8 cellular contexts compared by ENCODE assay signal in genomic region chr1:31663622-31664452, GRCh38. TPM values are rescaled to one million over a fixed set of nuclear protein-coding genes. Genes with fewer than 3 reads are reported as not detected.
DNase-seq lines count a peak whose midpoint lies in the region; ATAC-seq and TF ChIP-seq lines count a peak whose summit lies in the region.

No MANE protein-coding gene starts in this region.

- H3K27me3 Mint-ChIP-seq in CD14-positive monocyte (ENCODE audit: low read depth in 3 of 3): peaks cover 2 to 7% (median 6%) of the 10 kb centered on the region in 3 donors

- no peak for TF ChIP-seq EP300 in SK-N-SH (IDR thresholded peaks at IDR 0.05; ENCODE audit: borderline replicate concordance in 1 of 2, low read depth in 1 of 2, low read length in 1 of 2)

- H4K20me1 ChIP-seq in HCT116 (ENCODE audit: insufficient read depth) (no peaks in the 10 kb centered on the region), SK-N-SH (ENCODE audit: insufficient read depth) (no peaks in the 10 kb centered on the region)

- H3K27me3 ChIP-seq in HCT116 (ENCODE audit: insufficient read depth, low read length): no peaks in the 10 kb centered on the region
- no peaks in the 10 kb centered on the region for H3K27me3 ChIP-seq in SK-N-SH (ENCODE audit: insufficient read depth)
- no peaks in the 10 kb centered on the region for H3K27me3 ChIP-seq in adipocyte (replicated peaks; ENCODE audit: control insufficient read depth, insufficient read depth, low read length)
- no peaks in the 10 kb centered on the region for H3K27me3 ChIP-seq in right atrium auricular region

- H3K4me2 ChIP-seq in HCT116 (ENCODE audit: low read length) (no peak overlapping the region), SK-N-SH (no peak overlapping the region)

- CTCF ChIA-PET in HCT116 (lab: Charles Lee) (interaction anchor here (0.5 to 6.0 kb wide), 13 partner anchors 15 to 399 kb away, joined by 3 to 105 read pairs (median 4); no protein-coding TSS in a partner anchor), SK-N-SH (lab: Yijun Ruan, JAX) (interaction anchor here (0.6 to 8.6 kb wide), 66 partner anchors 9 to 328 kb away, joined by 3 to 134 read pairs (median 4); partner anchors contain the start of genes ADGRB2, COL16A1, PEF1 and PTP4A2)

- H3K79me2 ChIP-seq in HCT116 (ENCODE audit: insufficient read depth, low read length) (no peaks in the 10 kb centered on the region), SK-N-SH (ENCODE audit: insufficient read depth) (no peaks in the 10 kb centered on the region)

- RAD21 ChIA-PET in HCT116 (lab: Charles Lee; ENCODE audit: low non-redundant PET in 1 of 2, low total read pairs in 2 of 2, uncharacterized antibody in 2 of 2, unreplicated experiment in 2 of 2): interaction anchor here (0.6 to 2.8 kb wide), 7 partner anchors 41 to 479 kb away, joined by 3 to 28 read pairs (median 4); no protein-coding TSS in a partner anchor

- H3K9me3 ChIP-seq in HCT116 (ENCODE audit: control insufficient read depth in 1 of 2, insufficient read depth in 1 of 2, low read depth in 1 of 2, low read length in 2 of 2) (no peaks in the 10 kb centered on the region), SK-N-SH (no peaks in the 10 kb centered on the region), adipocyte (ENCODE audit: control insufficient read depth, low read length) (no peaks in the 10 kb centered on the region), right atrium auricular region (no peaks in the 10 kb centered on the region)

- H3K36me3 ChIP-seq in HCT116 (ENCODE audit: control insufficient read depth in 1 of 2, insufficient read depth in 2 of 2, low read length in 2 of 2) (no peaks in the 10 kb centered on the region), SK-N-SH (replicated peaks in 1 of 2; ENCODE audit: control insufficient read depth in 1 of 2, insufficient read depth in 2 of 2, low read length in 1 of 2) (no peaks in the 10 kb centered on the region), adipocyte (ENCODE audit: control insufficient read depth, insufficient read depth, low read length, severe bottlenecking) (peaks cover 66% of the 10 kb centered on the region), right atrium auricular region (peaks cover 3% of the 10 kb centered on the region)

- ATAC-seq in HCT116 (peak; percentile 79), HG03108 (IDR thresholded peaks at IDR 0.05; ENCODE audit: unreplicated experiment) (no peak)

- intact Hi-C loops in CD14-positive monocyte (cut with micrococcal nuclease) (loop anchor here (1.0 to 10.0 kb wide), 4 partner anchors 125 to 401 kb away; no protein-coding TSS in a partner anchor), HCT116 (cut with micrococcal nuclease) (loop anchor here (1.0 to 10.0 kb wide), 4 partner anchors 51 to 301 kb away; no protein-coding TSS in a partner anchor)

- H3K4me1 Mint-ChIP-seq in CD14-positive monocyte: peaks cover 2% of the 10 kb centered on the region

- TF ChIP-seq RAD21 in HCT116 (IDR thresholded peaks at IDR 0.05; ENCODE audit: low read depth) (peak; percentile 98), SK-N-SH (IDR thresholded peaks at IDR 0.05; ENCODE audit: low read length) (peak; percentile 94)

- H3K9me3 Mint-ChIP-seq in CD14-positive monocyte: no peaks in the 10 kb centered on the region

- H3F3A ChIP-seq in SK-N-SH (replicated peaks; ENCODE audit: insufficient read depth): no peaks in the 10 kb centered on the region

- no peak overlapping the region for H3K27ac ChIP-seq in HCT116 (ENCODE audit: low read depth, low read length)
- no peak overlapping the region for H3K27ac ChIP-seq in SK-N-SH (ENCODE audit: low read depth in 2 of 2, low read length in 1 of 2)
- no peak overlapping the region for H3K27ac ChIP-seq in right atrium auricular region

- H3K4me1 ChIP-seq in HCT116 (ENCODE audit: control insufficient read depth in 1 of 2, insufficient read depth in 2 of 2, low read length in 2 of 2): peaks cover 9 to 12% of the 10 kb centered on the region in 2 experiments
- H3K4me1 ChIP-seq in SK-N-SH (ENCODE audit: control insufficient read depth in 1 of 2, insufficient read depth in 2 of 2, low read depth in 1 of 2, low read length in 1 of 2): peaks cover 7 to 20% of the 10 kb centered on the region in 2 experiments; a peak in 2 of 4 replicates
- peaks cover 27% of the 10 kb centered on the region for H3K4me1 ChIP-seq in adipocyte (ENCODE audit: control insufficient read depth, insufficient read depth, low read length)
- peaks cover 0 to 24% of the 10 kb centered on the region in 2 donors for H3K4me1 ChIP-seq in right atrium auricular region

- POLR2A ChIA-PET in HCT116 (lab: Charles Lee): interaction anchor here (1.1 to 1.3 kb wide), 2 partner anchors 82 to 125 kb away, joined by 4 to 8 read pairs; no protein-coding TSS in a partner anchor
- POLR2A ChIA-PET in SK-N-SH (lab: Yijun Ruan, JAX): interaction anchor here (0.7 kb wide), 1 partner anchor 52 kb away, joined by 3 read pairs; no protein-coding TSS in a partner anchor

- BruUV-seq in HCT116 (replicated peaks; lab: Mats Ljungman, UMichigan): no TSS peak

- peak; percentile 89 for TF ChIP-seq CTCF in CD14-positive monocyte (IDR thresholded peaks at IDR 0.05)
- peak; percentile 90 to 95 (median 93) for TF ChIP-seq CTCF in HCT116 (IDR thresholded peaks at IDR 0.05 in 2 of 3, conservative IDR thresholded peaks at IDR 0.05 in 1 of 3; ENCODE audit: borderline replicate concordance in 1 of 3, insufficient read depth in 1 of 3, low read depth in 2 of 3, low read length in 2 of 3)
- peak; percentile 90 for TF ChIP-seq CTCF in SK-N-SH (IDR thresholded peaks at IDR 0.05)
- TF ChIP-seq CTCF in right atrium auricular region (IDR thresholded peaks at IDR 0.05): peak; percentile 94 to 95

- H2AFZ ChIP-seq in HCT116 (ENCODE audit: low read depth, low read length, poor library complexity, severe bottlenecking) (no peak overlapping the region), SK-N-SH (ENCODE audit: low read depth) (no peak overlapping the region)

- no peak overlapping the region for H3K27ac Mint-ChIP-seq in CD14-positive monocyte

- no peaks in the 10 kb centered on the region for H3K36me3 Mint-ChIP-seq in CD14-positive monocyte

- H3K9me2 ChIP-seq in HCT116 (ENCODE audit: insufficient read depth) (no peaks in the 10 kb centered on the region), SK-N-SH (no peaks in the 10 kb centered on the region)

- H3K4me3 Mint-ChIP-seq in CD14-positive monocyte: no peak overlapping the region

- H3K9ac ChIP-seq in HCT116 (ENCODE audit: low read length) (no peak overlapping the region), SK-N-SH (no peak overlapping the region), adipocyte (ENCODE audit: low read length) (no peak overlapping the region)

- no peak overlapping the region for H3K4me3 ChIP-seq in HCT116 (replicated peaks in 1 of 2; ENCODE audit: low read depth in 1 of 2, low read length in 2 of 2)
- H3K4me3 ChIP-seq in SK-N-SH (ENCODE audit: low read depth in 2 of 2, low read length in 1 of 2): no peak overlapping the region; a peak in 1 of 4 replicates
- H3K4me3 ChIP-seq in adipocyte (ENCODE audit: low read length): no peak overlapping the region
- H3K4me3 ChIP-seq in right atrium auricular region: no peak overlapping the region

- DNase-seq in CD14-positive monocyte (ENCODE audit: low spot score) (no peak), HCT116 (ENCODE audit: low read depth, low spot score) (peak; percentile 13), SK-N-SH (peak; percentile 93), adipocyte (ENCODE audit: low read depth) (peak; percentile 71), right atrium auricular region (ENCODE audit: low spot score) (peak; percentile 69), cerebellar nuclear complex (lab: John Stamatoyannopoulos, UW) (no peak)
- peak; percentile 29 to 62 (median 35) for DNase-seq in stimulated activated CD4-positive, alpha-beta T cell treated with anti-CD3 and anti-CD28 coated beads, Interleukin-12 subunit alpha, Interleukin-12 subunit beta, amount 100 ng/mL, for 48 hours (ENCODE audit: low read depth in 2 of 3, low spot score in 1 of 3)

- TF ChIP-seq POLR2A in HCT116 (IDR thresholded peaks at IDR 0.05; ENCODE audit: borderline replicate concordance, extremely low read depth, insufficient read depth, insufficient read length): no peak

- 43% methylated on average over 9 of the region's 9 CpGs for WGBS in SK-N-SH (ENCODE audit: low lambda C conversion rate)

TF ChIP-seq in SK-N-SH, 30 proteins besides CTCF, POLR2A, EP300 and RAD21 (continues in another document):
- TF ChIP-seq USF2 (IDR thresholded peaks at IDR 0.05; ENCODE audit: borderline replicate concordance, low read depth, low read length): no peak
- no peak for TF ChIP-seq ELF1 (IDR thresholded peaks at IDR 0.05)
- TF ChIP-seq GABPA (IDR thresholded peaks at IDR 0.05; ENCODE audit: low read depth): no peak

RNA-seq across cellular contexts. Expression of gene PEF1, which starts 19.2 kb away (rescaled TPM):
- polyA plus RNA-seq in CD14-positive monocyte (10 to 100 TPM; 70.7 to 81.7 TPM), SK-N-SH (2012; rRNA removed) (51.9 and 63.4 TPM in 2 replicates)
- total RNA-seq in HCT116 (2021; ENCODE audit: unreplicated experiment) (37.6 TPM), right atrium auricular region (10 to 100 TPM; 42.9 to 66.8 TPM)
- polyA plus RNA-seq in HCT116 (2012): 46.3 and 47.9 TPM in 2 replicates
- 37.2 and 46.8 TPM in 2 replicates for polyA plus RNA-seq in SK-N-SH (2012; cell fraction: cytosol; rRNA removed)
- polyA plus RNA-seq in SK-N-SH (2012; cell fraction: nucleus; rRNA removed): 54.1 and 56.9 TPM in 2 replicates

RNA-seq across cellular contexts. Expression of gene COL16A1, which starts 40.0 kb away (rescaled TPM):
- polyA plus RNA-seq in CD14-positive monocyte: not detected
- 2.2 TPM for total RNA-seq in HCT116 (2021; ENCODE audit: unreplicated experiment)
- 1.3 and 1.5 TPM in 2 replicates for polyA plus RNA-seq in HCT116 (2012)
- 9.0 and 10.4 TPM in 2 replicates for polyA plus RNA-seq in SK-N-SH (2012; rRNA removed)
- 3.0 and 3.8 TPM in 2 replicates for polyA plus RNA-seq in SK-N-SH (2012; cell fraction: cytosol; rRNA removed)
- 38.2 and 47.3 TPM in 2 replicates for polyA plus RNA-seq in SK-N-SH (2012; cell fraction: nucleus; rRNA removed)
- 10 to 100 TPM; 31.2 to 34.4 TPM for total RNA-seq in right atrium auricular region

RNA-seq across cellular contexts. Expression of gene HCRTR1, which starts 46.3 kb away (rescaled TPM):
- polyA plus RNA-seq in CD14-positive monocyte: not detected
- total RNA-seq in HCT116 (2021; ENCODE audit: unreplicated experiment): not detected
- not detected in 2 replicates for polyA plus RNA-seq in HCT116 (2012)
- polyA plus RNA-seq in SK-N-SH (2012; rRNA removed): 0.03 TPM in 1 of 2 replicates, not detected in the other
- polyA plus RNA-seq in SK-N-SH (2012; cell fraction: cytosol; rRNA removed): 0.05 TPM in 1 of 2 replicates, not detected in the other
- polyA plus RNA-seq in SK-N-SH (2012; cell fraction: nucleus; rRNA removed): 0.06 TPM in 1 of 2 replicates, not detected in the other
- under 1 TPM in 1 of 2 donors, not detected in 1; 0.43 TPM for total RNA-seq in right atrium auricular region

Comparison
In these comparisons a context has a peak if more than half of its experiments do, and no peak if none do; other contexts are left out.
1. DNase-seq: peak in HCT116 (single experiment), SK-N-SH (single experiment), adipocyte (single experiment), right atrium auricular region (single experiment) and stimulated activated CD4-positive, alpha-beta T cell treated with anti-CD3 and anti-CD28 coated beads, Interleukin-12 subunit alpha, Interleukin-12 subunit beta, amount 100 ng/mL, for 48 hours (3 of 3); none in CD14-positive monocyte (single experiment) and cerebellar nuclear complex (0 of 2).
2. RNA of gene COL16A1, which starts 40.0 kb away (total RNA-seq): 31.2 to 34.4 TPM in right atrium auricular region; 2.2 TPM in HCT116 (single experiment); every median in the first group is over 10 times any median in the second.
3. Peak in every context shown above with its lines, with median percentiles within 50 percentile points of each other: CTCF ChIP-seq.